ENCODE assay signal across 32 cellular contexts in genomic region chr18:57814555-57814954, GRCh38. TPM values are rescaled to one million over a fixed set of nuclear protein-coding genes. Genes with fewer than 3 reads are reported as not detected.
"Had no signal": no experiment of that assay in that cellular context is flagged by ENCODE, and none has a peak within 500 bp of the region (broad histone marks: within the 10 kb centered on the region; RNA-seq: fewer than 3 reads in every experiment).

No MANE protein-coding gene starts in this region.

- H2AFZ ChIP-seq: neural progenitor cell had no signal

- FAIRE-seq: islet of Langerhans, kidney, pancreas, small intestine had no signal

- H3K9me3 ChIP-seq: neutrophil, pancreas, prostate gland, suprapubic skin, uterus had no signal

- H3K36me3 Mint-ChIP-seq: stimulated activated effector memory CD8-positive, alpha-beta T cell treated with anti-CD3 and anti-CD28 coated beads, Interleukin-12 subunit alpha, Interleukin-12 subunit beta, amount 100 ng/mL, for 72 hours; type B pancreatic cell had no signal

- H3K4me2 ChIP-seq: neural progenitor cell had no signal

- H3K4me3 Mint-ChIP-seq: mesothelial cell of epicardium; naive B cell; natural killer cell; nephron progenitor cell; neural progenitor cell; stimulated activated effector memory CD8-positive, alpha-beta T cell treated with anti-CD3 and anti-CD28 coated beads, Interleukin-12 subunit alpha, Interleukin-12 subunit beta, amount 100 ng/mL, for 72 hours; stimulated activated naive CD8-positive, alpha-beta T cell treated with anti-CD3 and anti-CD28 coated beads, Interleukin-15, Interleukin-2, amounts not matched to agents 100 ng/mL and 50 ng/mL, for 24 hours; type B pancreatic cell had no signal

- H3K4me1 ChIP-seq: neural progenitor cell, prostate gland, spleen, suprapubic skin, tibial nerve, uterus had no signal

- DNase-seq: hippocampal formation; kidney; left colon; left lung; lower lobe of right lung; mammary epithelial cell; mesendoderm; naive B cell; natural killer cell; nephron progenitor cell; pancreas; posterior cingulate gyrus; retina; right cardiac atrium; sigmoid colon; small intestine; spleen; stimulated activated CD4-positive, alpha-beta T cell treated with anti-CD3 and anti-CD28 coated beads, Interleukin-4, amount 100 ng/mL, for 24 hours; stimulated activated naive CD4-positive, alpha-beta T cell; uterus had no signal

- H3K4me3 ChIP-seq: left lung, lower lobe of right lung, neural progenitor cell, pancreas, prostate gland, sigmoid colon, spleen, suprapubic skin, thoracic aorta, tibial nerve, uterus had no signal

- H3K36me3 ChIP-seq: left lung, lower lobe of right lung, neural progenitor cell, neutrophil, pancreas, prostate gland, sigmoid colon, spleen, suprapubic skin, thoracic aorta, uterus had no signal

- H3K27me3 ChIP-seq: left lung, neutrophil, pancreas, sigmoid colon, spleen, suprapubic skin, tibial nerve, uterus had no signal

- H3K9ac ChIP-seq: neural progenitor cell had no signal

- H3K27me3 Mint-ChIP-seq: naive B cell, type B pancreatic cell had no signal

- ATAC-seq: left colon; left lung; natural killer cell; pancreas; right cardiac atrium; stimulated activated effector memory CD8-positive, alpha-beta T cell treated with anti-CD3 and anti-CD28 coated beads, Interleukin-12 subunit alpha, Interleukin-12 subunit beta, amount 100 ng/mL, for 72 hours had no signal

- H3K4me1 Mint-ChIP-seq: naive B cell; natural killer cell; neural progenitor cell; stimulated activated effector memory CD8-positive, alpha-beta T cell treated with anti-CD3 and anti-CD28 coated beads, Interleukin-12 subunit alpha, Interleukin-12 subunit beta, amount 100 ng/mL, for 72 hours had no signal

- H3K27ac ChIP-seq: left lung, lower lobe of right lung, neural progenitor cell, neutrophil, pancreas, prostate gland, spleen, suprapubic skin, thoracic aorta, tibial nerve, uterus had no signal

- H3K27ac Mint-ChIP-seq: mesothelial cell of epicardium; naive B cell; natural killer cell; nephron progenitor cell; neural progenitor cell; stimulated activated effector memory CD8-positive, alpha-beta T cell treated with anti-CD3 and anti-CD28 coated beads, Interleukin-12 subunit alpha, Interleukin-12 subunit beta, amount 100 ng/mL, for 72 hours; stimulated activated naive CD8-positive, alpha-beta T cell treated with anti-CD3 and anti-CD28 coated beads, Interleukin-15, Interleukin-2, amounts not matched to agents 100 ng/mL and 50 ng/mL, for 24 hours; type B pancreatic cell had no signal

RNA-seq across cellular contexts. Expression of gene ATP8B1, which starts 11.4 kb away (rescaled TPM):
- total RNA-seq: mononuclear cell, natural killer cell had no signal
